Comparison of ENCODE assay signal across 29 cellular contexts in genomic region chr10:61016007-61016406, GRCh38.
"Had no signal": no experiment of that assay in that cellular context is flagged by ENCODE, and none has a peak within 500 bp of the region (broad histone marks: within the 10 kb centered on the region; RNA-seq: fewer than 3 reads in every experiment).

No MANE protein-coding gene starts in this region.

- DNase-seq: hippocampal formation; kidney glomerular epithelial cell; left cardiac atrium; left lung; mesendoderm; midbrain; natural killer cell; nucleus accumbens; pancreas; posterior cingulate gyrus; retina; right cardiac atrium; stimulated activated CD4-positive, alpha-beta T cell treated with anti-CD3 and anti-CD28 coated beads, Interleukin-12 subunit alpha, Interleukin-12 subunit beta, amount 100 ng/mL, for 4 hours; stimulated activated CD4-positive, alpha-beta T cell treated with anti-CD3 and anti-CD28 coated beads, Interleukin-15, amount 100 ng/mL, for 24 hours; stimulated activated CD4-positive, alpha-beta T cell treated with anti-CD3 and anti-CD28 coated beads, Interleukin-2, amount 100 ng/mL, for 24 hours; stimulated activated CD4-positive, alpha-beta T cell treated with anti-CD3 and anti-CD28 coated beads, Interleukin-4, amount 100 ng/mL, for 1 hour; stimulated activated naive B cell treated with anti-CD40 and anti-IgM and Interleukin-4, amounts not matched to agents 10 μg/mL and 1 μg/mL and 100 μg/mL, for 72 hours; stimulated activated naive CD8-positive, alpha-beta T cell treated with anti-CD3 and anti-CD28 coated beads, Interleukin-15, Interleukin-2, amounts not matched to agents 100 U/mL and 50 U/mL, for 24 hours; stomach; testis; thyroid gland; transverse colon; upper lobe of left lung had no signal

- H3K4me3 Mint-ChIP-seq: natural killer cell; stimulated activated naive B cell treated with anti-CD40 and anti-IgM and Interleukin-4, amounts not matched to agents 10 μg/mL and 1 μg/mL and 100 μg/mL, for 72 hours had no signal

- FAIRE-seq: keratinocyte, pancreas had no signal

- H3K27me3 ChIP-seq: left lung, pancreas, stomach, testis, thyroid gland, transverse colon, upper lobe of left lung, vagina had no signal

- H3K4me3 ChIP-seq: left lung, lung, pancreas, prostate gland, skin epidermis, stomach, testis, thyroid gland, transverse colon, upper lobe of left lung, vagina had no signal

- H3K4me1 Mint-ChIP-seq: natural killer cell; stimulated activated naive B cell treated with anti-CD40 and anti-IgM and Interleukin-4, amounts not matched to agents 10 μg/mL and 1 μg/mL and 100 μg/mL, for 72 hours had no signal

- H3K4me1 ChIP-seq: left lung, prostate gland, testis, thyroid gland, transverse colon, upper lobe of left lung, vagina had no signal

- ATAC-seq: left cardiac atrium; left lung; natural killer cell; pancreas; right cardiac atrium; sciatic nerve; stimulated activated naive B cell treated with anti-CD40 and anti-IgM and Interleukin-4, amounts not matched to agents 10 μg/mL and 1 μg/mL and 100 μg/mL, for 72 hours; stimulated activated naive CD8-positive, alpha-beta T cell treated with anti-CD3 and anti-CD28 coated beads, Interleukin-15, Interleukin-2, amounts not matched to agents 100 U/mL and 50 U/mL, for 24 hours had no signal

- H3K27ac ChIP-seq: left lung, pancreas, prostate gland, skin epidermis, stomach, testis, thyroid gland, transverse colon, upper lobe of left lung, vagina had no signal

- H3K27ac Mint-ChIP-seq: natural killer cell; stimulated activated naive B cell treated with anti-CD40 and anti-IgM and Interleukin-4, amounts not matched to agents 10 μg/mL and 1 μg/mL and 100 μg/mL, for 72 hours had no signal

- H3K36me3 Mint-ChIP-seq: natural killer cell; stimulated activated naive B cell treated with anti-CD40 and anti-IgM and Interleukin-4, amounts not matched to agents 10 μg/mL and 1 μg/mL and 100 μg/mL, for 72 hours had no signal

- H3K9me3 ChIP-seq: left lung, pancreas, prostate gland, stomach, testis, thyroid gland, transverse colon, upper lobe of left lung, vagina had no signal

- H3K36me3 ChIP-seq: left lung, pancreas, prostate gland, stomach, thyroid gland, transverse colon, upper lobe of left lung, vagina had no signal
